ENCODE assay signal across 18 cellular contexts in the genomic region with DNA sequence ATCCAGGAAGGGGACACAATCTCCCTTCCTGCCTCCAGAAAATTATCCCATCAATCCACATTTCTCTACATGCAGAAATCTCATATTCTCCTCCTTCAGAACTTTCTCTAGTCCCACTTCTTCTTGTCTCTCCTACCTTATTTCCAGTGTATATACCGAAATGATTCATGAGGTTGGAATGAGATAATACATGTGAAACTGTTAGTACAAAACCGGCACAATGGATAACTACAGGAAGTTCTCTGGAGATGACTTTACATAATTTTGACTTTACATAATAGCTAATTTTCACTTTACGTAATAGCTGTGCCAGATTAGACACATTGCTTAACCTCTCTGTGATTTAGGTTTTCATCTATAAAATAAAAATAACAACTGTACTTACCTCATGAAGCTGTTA.
DNase-seq lines count a peak whose midpoint lies in the region; ATAC-seq and TF ChIP-seq lines count a peak whose summit lies in the region.
"Had no signal": no experiment of that assay in that cellular context is flagged by ENCODE, and none has a peak within 500 bp of the region (broad histone marks: within the 10 kb centered on the region; RNA-seq: fewer than 3 reads in every experiment).

No MANE protein-coding gene starts in this region.

- no peaks in the 10 kb centered on the region for H3K27me3 ChIP-seq in mammary epithelial cell (ENCODE audit: insufficient read depth, low read length)
- no peaks in the 10 kb centered on the region for H3K27me3 ChIP-seq in tibial nerve
- H3K27me3 ChIP-seq: BE2C, left lung, neutrophil had no signal

- dilution Hi-C loops in mammary epithelial cell (cut with HindIII; ENCODE audit: low sequenced_read_pairs): no loop called here

- TF ChIP-seq CTCF in mammary epithelial cell (conservative IDR thresholded peaks at IDR 0.05 in 1 of 2, IDR thresholded peaks at IDR 0.05 in 1 of 2; ENCODE audit: extremely low read depth in 1 of 2, insufficient read depth in 1 of 2, low read depth in 1 of 2, low read length in 2 of 2): no peak
- no peak for TF ChIP-seq CTCF in tibial nerve (IDR thresholded peaks at IDR 0.05)

- H3K4me2 ChIP-seq in mammary epithelial cell (ENCODE audit: insufficient read depth, low read depth, low read length): no peak overlapping the region
- H3K4me2 ChIP-seq: KMS-11 had no signal

- TF ChIP-seq EP300 in tibial nerve (IDR thresholded peaks at IDR 0.05): no peak

- intact Hi-C loops in mammary epithelial cell (cut with micrococcal nuclease) (no loop called here), Right ventricle myocardium superior (cut with DNase I) (no loop called here)

- H3K4me1 ChIP-seq in mammary epithelial cell (ENCODE audit: insufficient read depth, low read length) (no peaks in the 10 kb centered on the region), tibial nerve (no peaks in the 10 kb centered on the region)
- H3K4me1 ChIP-seq: BE2C, Caco-2, left lung had no signal

- H4K20me1 ChIP-seq in mammary epithelial cell (ENCODE audit: insufficient read depth, low read length): no peaks in the 10 kb centered on the region

- no peak overlapping the region for H2AFZ ChIP-seq in mammary epithelial cell (ENCODE audit: low read depth, low read length)

- DNase-seq in HCEC 1CT: peak; percentile 45
- peak; percentile 9 for DNase-seq in NOMO-1 treated with dmso at 0.1 percent for 144 hours (lab: John Stamatoyannopoulos, UW; ENCODE audit: unreplicated experiment)
- DNase-seq in mammary epithelial cell: peak; percentile 27
- peak; percentile 15 to 23 for DNase-seq in lung microvascular endothelial cell (ENCODE audit: low read depth in 2 of 2)
- DNase-seq in tibial nerve (ENCODE audit: low spot score in 2 of 2): no peak
- DNase-seq in Right ventricle myocardium superior: no peak
- no peak for DNase-seq in NCI-H82 (lab: John Stamatoyannopoulos, UW)
- DNase-seq: activated CD8-positive, alpha-beta memory T cell treated with anti-CD3 and anti-CD28 coated beads, Interleukin-2, amount 50 U/mL, for 4 hours; activated gamma-delta T cell; amygdala; BE2C; Caco-2; left lung; NCI-H1436; NCI-H2227 treated with DMSO at 0.1 percent for 48 hours had no signal

- ATAC-seq in GM19328 (IDR thresholded peaks at IDR 0.05; ENCODE audit: unreplicated experiment) (no peak), Right ventricle myocardium superior (ENCODE audit: poor library complexity) (no peak)
- ATAC-seq: left lung had no signal

- H3K27ac ChIP-seq in mammary epithelial cell (ENCODE audit: insufficient read depth, low read depth, low read length): no peak overlapping the region
- no peak overlapping the region for H3K27ac ChIP-seq in tibial nerve
- H3K27ac ChIP-seq: KMS-11, left lung, neutrophil had no signal

- no peaks in the 10 kb centered on the region for H3K79me2 ChIP-seq in mammary epithelial cell (ENCODE audit: insufficient read depth, low read length)

- TF ChIP-seq POLR2A in tibial nerve (IDR thresholded peaks at IDR 0.05): no peak

- H3K4me3 ChIP-seq in mammary epithelial cell (replicated peaks in 1 of 3; ENCODE audit: insufficient read depth in 1 of 3, low read depth in 2 of 3, low read length in 3 of 3) (no peak overlapping the region), tibial nerve (no peak overlapping the region)
- H3K4me3 ChIP-seq: left lung had no signal

- H3K9me3 ChIP-seq in mammary epithelial cell (replicated peaks; ENCODE audit: insufficient read depth, low read length) (no peaks in the 10 kb centered on the region), tibial nerve (no peaks in the 10 kb centered on the region)
- H3K9me3 ChIP-seq: BE2C, Caco-2, left lung, neutrophil had no signal

- in situ Hi-C loops in mammary epithelial cell (cut with MboI; ENCODE audit: low sequenced_read_pairs in 2 of 2): loop anchor here in 1 of 2 donors (25.0 kb wide), 1 partner anchor 800 kb away; a partner anchor contains a TSS

- no peak overlapping the region for H3K9ac ChIP-seq in mammary epithelial cell (ENCODE audit: insufficient read depth, low read length)
- H3K9ac ChIP-seq: KMS-11 had no signal

- 31% methylated on average over 3 of the region's 3 CpGs for WGBS in mammary epithelial cell (ENCODE audit: low coverage, missing lambda C conversion rate)
- 55 to 62% methylated on average over 3 of the region's 3 CpGs for WGBS in tibial nerve, 2 donors

- CTCF ChIA-PET in mammary epithelial cell (lab: Charles Lee; ENCODE audit: low non-redundant PET): no interaction called here

- no TSS peak for BruUV-seq in mammary epithelial cell (replicated peaks; lab: Mats Ljungman, UMichigan)

- no peaks in the 10 kb centered on the region for H3K36me3 ChIP-seq in mammary epithelial cell (ENCODE audit: insufficient read depth, low read length)
- no peaks in the 10 kb centered on the region for H3K36me3 ChIP-seq in tibial nerve
- H3K36me3 ChIP-seq: BE2C, left lung, neutrophil had no signal

Comparison
In these comparisons a context has a peak if more than half of its experiments do, and no peak if none do; other contexts are left out.
1. DNase-seq: peak in HCEC 1CT (single experiment), NOMO-1 treated with dmso at 0.1 percent for 144 hours (single experiment), mammary epithelial cell (single experiment) and lung microvascular endothelial cell (2 of 2); none in tibial nerve (0 of 2), Right ventricle myocardium superior (single experiment) and NCI-H82 (single experiment).